ENCODE assay signal across 1 cellular context in the genomic region with DNA sequence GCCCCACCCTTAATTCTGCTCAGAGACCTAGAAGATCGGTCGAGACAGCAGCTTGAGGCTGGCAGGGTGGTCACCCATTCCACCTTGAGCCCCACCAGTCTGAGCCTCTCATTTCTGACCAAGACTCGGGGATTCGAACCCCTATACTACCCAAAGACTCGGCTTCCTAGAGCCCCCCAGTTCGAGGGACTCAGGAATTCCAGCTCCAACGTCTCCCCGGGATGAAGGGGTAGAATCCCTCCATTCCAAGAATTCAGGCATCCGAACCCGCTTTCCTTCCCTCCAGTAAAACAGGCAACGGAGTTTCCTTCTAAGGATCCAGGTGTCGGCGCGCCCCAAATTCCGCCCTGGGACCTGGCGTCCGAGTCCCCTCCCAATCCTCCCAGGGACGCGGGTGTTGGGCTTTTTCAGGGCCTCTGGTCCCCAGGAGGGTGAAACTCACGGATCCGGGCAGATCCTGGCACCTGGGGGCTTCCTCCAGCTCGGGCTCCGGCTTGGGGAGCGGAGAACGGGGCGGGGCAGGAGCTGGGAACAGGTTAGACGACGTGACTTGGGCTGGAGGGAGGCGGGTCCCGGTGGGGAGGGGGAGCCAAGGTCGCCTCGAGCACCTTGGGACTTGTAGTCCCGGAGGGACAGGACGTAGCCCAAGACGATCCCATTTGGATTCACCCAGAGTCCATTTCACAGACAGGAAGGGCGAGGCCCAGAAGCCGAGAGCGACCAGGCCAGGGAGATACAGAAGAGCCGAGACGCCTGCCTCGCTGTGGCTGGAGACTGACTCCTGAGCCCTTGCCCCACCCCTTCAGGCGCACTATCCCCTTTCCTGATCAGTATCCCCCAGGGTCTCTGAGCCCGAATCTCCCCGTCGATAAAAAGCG.
TF ChIP-seq lines count a peak whose summit lies in the region.

A gene with protein sequence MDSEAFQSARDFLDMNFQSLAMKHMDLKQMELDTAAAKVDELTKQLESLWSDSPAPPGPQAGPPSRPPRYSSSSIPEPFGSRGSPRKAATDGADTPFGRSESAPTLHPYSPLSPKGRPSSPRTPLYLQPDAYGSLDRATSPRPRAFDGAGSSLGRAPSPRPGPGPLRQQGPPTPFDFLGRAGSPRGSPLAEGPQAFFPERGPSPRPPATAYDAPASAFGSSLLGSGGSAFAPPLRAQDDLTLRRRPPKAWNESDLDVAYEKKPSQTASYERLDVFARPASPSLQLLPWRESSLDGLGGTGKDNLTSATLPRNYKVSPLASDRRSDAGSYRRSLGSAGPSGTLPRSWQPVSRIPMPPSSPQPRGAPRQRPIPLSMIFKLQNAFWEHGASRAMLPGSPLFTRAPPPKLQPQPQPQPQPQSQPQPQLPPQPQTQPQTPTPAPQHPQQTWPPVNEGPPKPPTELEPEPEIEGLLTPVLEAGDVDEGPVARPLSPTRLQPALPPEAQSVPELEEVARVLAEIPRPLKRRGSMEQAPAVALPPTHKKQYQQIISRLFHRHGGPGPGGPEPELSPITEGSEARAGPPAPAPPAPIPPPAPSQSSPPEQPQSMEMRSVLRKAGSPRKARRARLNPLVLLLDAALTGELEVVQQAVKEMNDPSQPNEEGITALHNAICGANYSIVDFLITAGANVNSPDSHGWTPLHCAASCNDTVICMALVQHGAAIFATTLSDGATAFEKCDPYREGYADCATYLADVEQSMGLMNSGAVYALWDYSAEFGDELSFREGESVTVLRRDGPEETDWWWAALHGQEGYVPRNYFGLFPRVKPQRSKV (minus strand): TSS at position 513 of the 878 bp plus-strand sequence. CDS start 6,751 bp downstream, outside the sequence.

TF ChIP-seq in GM23338, 12 proteins besides CTCF, POLR2A, EP300 and RAD21:
- TF ChIP-seq POLR2AphosphoS5 (IDR thresholded peaks at IDR 0.05; ENCODE audit: low read depth) (peak; percentile 40; the same call in 1 of the 2 replicates), NANOG (IDR thresholded peaks at IDR 0.05; ENCODE audit: borderline replicate concordance) (no peak), JUNB (IDR thresholded peaks at IDR 0.05; ENCODE audit: unreplicated experiment) (no peak), ZNF331 (CRISPR knock-in tag; IDR thresholded peaks at IDR 0.05; ENCODE audit: low read depth) (no peak), EZH2phosphoT487 (IDR thresholded peaks at IDR 0.05; ENCODE audit: unreplicated experiment) (no peak), ZNF114 (CRISPR knock-in tag; IDR thresholded peaks at IDR 0.05) (no peak), STAT1 (IDR thresholded peaks at IDR 0.05; ENCODE audit: unreplicated experiment) (no peak), CREB1 (CRISPR knock-in tag; IDR thresholded peaks at IDR 0.05; ENCODE audit: low read depth) (peak; percentile 55; the same call in 1 of the 2 replicates)
